ENCODE assay signal across 8 cellular contexts in the genomic region with DNA sequence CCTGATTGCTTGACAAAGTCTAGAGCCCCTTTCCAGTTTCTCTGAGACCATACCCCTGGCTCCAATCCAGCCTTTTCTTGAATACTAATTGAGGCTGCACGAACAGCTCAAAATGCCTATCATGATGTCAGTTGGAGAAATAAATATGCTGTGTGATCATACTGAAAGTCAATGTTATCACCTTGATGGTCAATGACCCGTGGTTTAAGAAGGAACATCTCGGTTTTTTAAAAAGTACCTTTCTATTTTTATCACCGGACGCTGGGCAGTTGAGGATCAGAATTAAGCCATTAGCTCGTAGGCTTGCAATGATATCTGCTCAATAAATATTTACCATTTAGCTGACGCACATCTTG. TPM values are rescaled to one million over a fixed set of nuclear protein-coding genes. Genes with fewer than 3 reads are reported as not detected.
DNase-seq lines count a peak whose midpoint lies in the region; ATAC-seq and TF ChIP-seq lines count a peak whose summit lies in the region.

No MANE protein-coding gene starts in this region.

- ATAC-seq in Panc1: no peak
- ATAC-seq in HG03469 (IDR thresholded peaks at IDR 0.05; ENCODE audit: unreplicated experiment): no peak

- H3K4me1 ChIP-seq in Panc1 (ENCODE audit: control insufficient read depth, insufficient read depth, low read length) (peaks cover 22% of the 10 kb centered on the region), fibroblast of lung (ENCODE audit: control insufficient read depth, extremely low read depth, insufficient read depth, low read length) (peaks cover 2% of the 10 kb centered on the region), smooth muscle cell (ENCODE audit: low read depth) (peaks cover 10% of the 10 kb centered on the region)

- WGBS in smooth muscle cell (ENCODE audit: low lambda C conversion rate): 71% methylated on average over 7 of the region's 7 CpGs

- H3K27ac Mint-ChIP-seq in activated T-cell treated with anti-CD3 and anti-CD28 coated beads, Interleukin-2, amount 50 U/mL, for 24 hours: peak overlapping the region; percentile 98

- peaks cover 7% of the 10 kb centered on the region for H3K36me3 Mint-ChIP-seq in activated T-cell treated with anti-CD3 and anti-CD28 coated beads, Interleukin-2, amount 50 U/mL, for 24 hours (ENCODE audit: low read depth)

- H4K20me1 ChIP-seq in fibroblast of lung (ENCODE audit: control insufficient read depth, extremely low read depth, insufficient read depth, low read length) (no peaks in the 10 kb centered on the region), smooth muscle cell (ENCODE audit: low read depth) (peaks cover 28% of the 10 kb centered on the region)

- CTCF ChIA-PET in Panc1 (lab: Charles Lee): no interaction called here

- intact Hi-C loops in Panc1 (cut with micrococcal nuclease; ENCODE audit: unreplicated experiment): no loop called here

- peak overlapping the region; percentile 92 for H3K27ac ChIP-seq in Panc1 (ENCODE audit: low read length)
- H3K27ac ChIP-seq in fibroblast of lung (ENCODE audit: insufficient read depth, low read length): peak overlapping the region; percentile 93
- H3K27ac ChIP-seq in smooth muscle cell (ENCODE audit: low read depth): no peak overlapping the region

- H3K4me3 Mint-ChIP-seq in activated T-cell treated with anti-CD3 and anti-CD28 coated beads, Interleukin-2, amount 50 U/mL, for 24 hours: peak overlapping the region; percentile 97

- in situ Hi-C loops in Panc1 (cut with HindIII; ENCODE audit: low pct_unique_long_range_greater_than_20kb, low sequenced_read_pairs): no loop called here

- TF ChIP-seq CTCF in Panc1 (IDR thresholded peaks at IDR 0.05) (no peak), fibroblast of lung (conservative IDR thresholded peaks at IDR 0.05 in 1 of 2, IDR thresholded peaks at IDR 0.05 in 1 of 2; ENCODE audit: low read depth in 1 of 2, low read length in 2 of 2) (no peak), smooth muscle cell (IDR thresholded peaks at IDR 0.05; ENCODE audit: borderline replicate concordance, insufficient read depth, poor library complexity, severe bottlenecking) (no peak)

- peak overlapping the region; percentile 88 for H3K4me2 ChIP-seq in fibroblast of lung (ENCODE audit: extremely low read depth, insufficient read depth, low read length)
- peak overlapping the region; percentile 90 for H3K4me2 ChIP-seq in smooth muscle cell

- H3K9me3 ChIP-seq in Panc1 (ENCODE audit: control insufficient read depth, insufficient read depth, low read depth, low read length) (no peaks in the 10 kb centered on the region), fibroblast of lung (ENCODE audit: control insufficient read depth, insufficient read depth, low read depth, low read length) (no peaks in the 10 kb centered on the region), smooth muscle cell (replicated peaks; ENCODE audit: low read depth) (no peaks in the 10 kb centered on the region)

- BruUV-seq in Panc1 (replicated peaks; lab: Mats Ljungman, UMichigan): no TSS peak

- no peaks in the 10 kb centered on the region for H3F3A ChIP-seq in smooth muscle cell (ENCODE audit: low read depth)

- H3K4me1 Mint-ChIP-seq in activated T-cell treated with anti-CD3 and anti-CD28 coated beads, Interleukin-2, amount 50 U/mL, for 24 hours (ENCODE audit: low read depth): peaks cover 29% of the 10 kb centered on the region

- H2AFZ ChIP-seq in fibroblast of lung (ENCODE audit: low read length) (peak overlapping the region; percentile 26), smooth muscle cell (ENCODE audit: low read depth) (peak overlapping the region; percentile 92)

- H3K4me3 ChIP-seq in Panc1 (ENCODE audit: low read depth in 2 of 2, low read length in 2 of 2) (peak overlapping the region; percentile 94 to 99), fibroblast of lung (replicated peaks in 1 of 4; ENCODE audit: control extremely low read depth in 1 of 4, insufficient read depth in 1 of 4, low read depth in 3 of 4, low read length in 4 of 4) (peak overlapping the region; percentile 46 to 70 (median 59)), smooth muscle cell (peak overlapping the region; percentile 58)

- no peaks in the 10 kb centered on the region for H3K27me3 Mint-ChIP-seq in activated T-cell treated with anti-CD3 and anti-CD28 coated beads, Interleukin-2, amount 50 U/mL, for 24 hours

- no peaks in the 10 kb centered on the region for H3K9me3 Mint-ChIP-seq in activated T-cell treated with anti-CD3 and anti-CD28 coated beads, Interleukin-2, amount 50 U/mL, for 24 hours

- no peak overlapping the region for H3K9ac ChIP-seq in fibroblast of lung (ENCODE audit: insufficient read depth, low read length)
- H3K9ac ChIP-seq in smooth muscle cell (ENCODE audit: low read depth): peak overlapping the region; percentile 67

- H3K79me2 ChIP-seq in fibroblast of lung (ENCODE audit: control insufficient read depth, insufficient read depth, low read length) (peaks cover 35% of the 10 kb centered on the region), smooth muscle cell (ENCODE audit: low read depth) (peaks cover 22% of the 10 kb centered on the region)

- DNase-seq in activated T-cell treated with anti-CD3 and anti-CD28 coated beads, Interleukin-2, amount 50 U/mL, for 24 hours: no peak
- DNase-seq in activated T-cell treated with anti-CD3 and anti-CD28 coated beads for 4 hours (no peak), Panc1 (ENCODE audit: low read depth, low spot score) (no peak), fibroblast of lung (ENCODE audit: low read depth in 2 of 2) (no peak), smooth muscle cell (lab: John Stamatoyannopoulos, UW; ENCODE audit: unreplicated experiment) (no peak), SIG-M5 (lab: John Stamatoyannopoulos, UW) (no peak), hippocampal formation (lab: John Stamatoyannopoulos, UW) (no peak)

- POLR2A ChIA-PET in Panc1 (lab: Charles Lee): interaction anchor here (0.6 kb wide), 1 partner anchor 386 kb away, joined by 3 read pairs; no protein-coding TSS in a partner anchor

- H3K27me3 ChIP-seq in Panc1 (ENCODE audit: control insufficient read depth, insufficient read depth, low read length) (no peaks in the 10 kb centered on the region), fibroblast of lung (ENCODE audit: control insufficient read depth, insufficient read depth, low read length) (no peaks in the 10 kb centered on the region), smooth muscle cell (ENCODE audit: low read depth) (no peaks in the 10 kb centered on the region)

- H3K36me3 ChIP-seq in Panc1 (ENCODE audit: control insufficient read depth, insufficient read depth, low read length): no peaks in the 10 kb centered on the region
- no peaks in the 10 kb centered on the region for H3K36me3 ChIP-seq in fibroblast of lung (ENCODE audit: control insufficient read depth, insufficient read depth, low read length)
- no peaks in the 10 kb centered on the region for H3K36me3 ChIP-seq in smooth muscle cell (ENCODE audit: low read depth)

RNA-seq across cellular contexts. Expression of a gene that starts 0.9 kb away (rescaled TPM):
- total RNA-seq in Panc1 (2021; ENCODE audit: unreplicated experiment) (22.3 TPM), fibroblast of lung (12.1 and 15.0 TPM in 2 replicates), smooth muscle cell (18.4 and 20.0 TPM in 2 replicates)
- polyA plus RNA-seq in Panc1 (2012; ENCODE audit: insufficient read length): 12.2 TPM
- polyA plus RNA-seq in fibroblast of lung (20.6 and 22.8 TPM in 2 replicates), smooth muscle cell (7.4 and 10.0 TPM in 2 replicates)
- polyA plus RNA-seq in fibroblast of lung (2012): 10.4 and 11.6 TPM in 2 replicates
- polyA minus RNA-seq in fibroblast of lung (ENCODE audit: low replicate concordance): 2.5 and 4.7 TPM in 2 replicates
